Comparison of ENCODE assay signal across 30 cellular contexts in the genomic region with DNA sequence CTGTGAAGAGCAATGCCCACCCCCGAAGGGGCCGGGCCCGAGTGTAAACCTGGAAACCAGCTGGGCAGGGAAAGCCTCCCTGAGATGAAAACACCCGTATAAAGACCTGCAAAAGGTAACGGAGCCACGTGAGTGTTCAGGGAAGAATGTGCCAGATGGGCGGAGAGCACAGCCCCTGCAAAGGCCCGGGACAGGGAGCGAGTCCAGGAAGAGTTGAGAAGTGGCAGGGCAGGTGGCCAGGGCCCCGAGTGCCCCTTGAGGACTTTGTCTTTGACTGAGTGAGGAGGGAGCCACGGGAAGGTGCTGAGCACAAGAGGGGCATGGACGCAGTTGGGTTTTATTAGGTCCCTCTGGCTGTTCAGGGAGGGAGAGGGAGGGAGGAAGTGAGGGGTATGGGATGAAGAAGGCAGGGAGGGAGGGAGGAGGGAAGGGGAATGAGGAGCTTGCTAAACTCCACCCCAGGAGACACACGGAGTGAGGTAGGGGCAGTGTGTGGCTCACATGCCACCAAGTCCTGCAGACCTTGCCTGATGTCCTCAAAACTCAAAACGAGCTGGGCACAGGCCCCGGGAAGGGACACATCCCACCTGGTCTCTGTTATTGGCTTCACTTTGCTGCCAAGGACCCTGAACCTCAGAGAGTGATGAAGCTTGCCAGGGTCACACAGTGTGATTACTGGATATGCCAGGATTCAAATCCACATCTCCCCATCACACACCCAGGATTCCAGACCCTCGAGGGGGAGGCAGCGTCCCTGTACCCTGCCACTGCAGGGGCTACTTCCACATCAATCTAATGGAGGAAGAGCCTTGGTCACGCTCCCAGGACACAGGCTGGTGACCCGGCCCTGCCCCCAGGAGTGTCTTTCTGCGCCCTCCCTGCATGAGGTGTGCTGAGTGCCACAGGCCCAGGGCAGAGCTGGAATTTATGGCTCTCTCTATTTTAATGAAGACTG. TPM values are rescaled to one million over a fixed set of nuclear protein-coding genes. Genes with fewer than 3 reads are reported as not detected.
A peak's percentile ranks its signal among the peaks of the same experiment; 100 is the strongest.
DNase-seq lines count a peak whose midpoint lies in the region; ATAC-seq and TF ChIP-seq lines count a peak whose summit lies in the region.
"Had no signal": no experiment of that assay in that cellular context is flagged by ENCODE, and none has a peak within 500 bp of the region (broad histone marks: within the 10 kb centered on the region; RNA-seq: fewer than 3 reads in every experiment).

No MANE protein-coding gene starts in this region.

- CTCF ChIA-PET in RWPE1 (lab: Yijun Ruan, JAX): no interaction called here

- peaks cover 10% of the 10 kb centered on the region for H3K27me3 Mint-ChIP-seq in activated naive CD8-positive, alpha-beta T cell treated with anti-CD3 and anti-CD28 coated beads, Interleukin-2, amount 10 ng/mL, durations not matched to agents 7 days and 5 days
- no peaks in the 10 kb centered on the region for H3K27me3 Mint-ChIP-seq in activated naive CD8-positive, alpha-beta T cell treated with anti-CD3 and anti-CD28 coated beads, Interleukin-2, amount 50 U/mL, for 24 hours
- H3K27me3 Mint-ChIP-seq: activated CD8-positive, alpha-beta T cell treated with anti-CD3 and anti-CD28 coated beads for 36 hours; activated naive CD8-positive, alpha-beta T cell; CD4-positive, alpha-beta T cell had no signal

- intact Hi-C loops in upper lobe of right lung (cut with DNase I): no loop called here

- H3K4me3 Mint-ChIP-seq in activated naive CD8-positive, alpha-beta T cell treated with anti-CD3 and anti-CD28 coated beads, Interleukin-2, amount 10 ng/mL, durations not matched to agents 7 days and 5 days: no peak overlapping the region
- no peak overlapping the region for H3K4me3 Mint-ChIP-seq in activated naive CD8-positive, alpha-beta T cell treated with anti-CD3 and anti-CD28 coated beads, Interleukin-2, amount 50 U/mL, for 24 hours
- H3K4me3 Mint-ChIP-seq: activated CD8-positive, alpha-beta T cell treated with anti-CD3 and anti-CD28 coated beads for 36 hours; activated naive CD8-positive, alpha-beta T cell; CD4-positive, alpha-beta T cell; effector memory CD8-positive, alpha-beta T cell; HFFc6; immature natural killer cell; stimulated activated naive B cell treated with anti-CD40 and anti-IgM and Interleukin-4, amounts not matched to agents 10 μg/mL and 1 μg/mL and 100 μg/mL, for 72 hours; T-helper 2 cell treated with Interferon-gamma antibody and Interleukin-4, amounts not matched to agents 5 μg/mL and 100 μg/mL, for 36 hours had no signal

- no peaks in the 10 kb centered on the region for H3K36me3 Mint-ChIP-seq in activated naive CD8-positive, alpha-beta T cell treated with anti-CD3 and anti-CD28 coated beads, Interleukin-2, amount 10 ng/mL, durations not matched to agents 7 days and 5 days
- H3K36me3 Mint-ChIP-seq in activated naive CD8-positive, alpha-beta T cell treated with anti-CD3 and anti-CD28 coated beads, Interleukin-2, amount 50 U/mL, for 24 hours (ENCODE audit: low read depth): no peaks in the 10 kb centered on the region
- H3K36me3 Mint-ChIP-seq: activated naive CD8-positive, alpha-beta T cell; immature natural killer cell; stimulated activated naive B cell treated with anti-CD40 and anti-IgM and Interleukin-4, amounts not matched to agents 10 μg/mL and 1 μg/mL and 100 μg/mL, for 72 hours had no signal

- ATAC-seq in activated naive CD8-positive, alpha-beta T cell treated with anti-CD3 and anti-CD28 coated beads, Interleukin-2, amount 10 ng/mL, durations not matched to agents 7 days and 5 days (ENCODE audit: low read depth): no peak
- no peak for ATAC-seq in activated naive CD8-positive, alpha-beta T cell treated with anti-CD3 and anti-CD28 coated beads, Interleukin-2, amount 50 U/mL, for 24 hours
- no peak for ATAC-seq in lung (ENCODE audit: insufficient read depth, low FRiP score)
- peak; percentile 72 for ATAC-seq in upper lobe of right lung
- ATAC-seq in HG02763 (IDR thresholded peaks at IDR 0.05; ENCODE audit: unreplicated experiment): no peak
- ATAC-seq: activated CD8-positive, alpha-beta T cell treated with anti-CD3 and anti-CD28 coated beads for 36 hours; effector memory CD8-positive, alpha-beta T cell; left lobe of liver; PC-3; psoas muscle; stimulated activated naive B cell treated with anti-CD40 and anti-IgM and Interleukin-4, amounts not matched to agents 10 μg/mL and 1 μg/mL and 100 μg/mL, for 72 hours had no signal

- no peaks in the 10 kb centered on the region for H3K4me1 Mint-ChIP-seq in activated naive CD8-positive, alpha-beta T cell treated with anti-CD3 and anti-CD28 coated beads, Interleukin-2, amount 10 ng/mL, durations not matched to agents 7 days and 5 days
- H3K4me1 Mint-ChIP-seq in activated naive CD8-positive, alpha-beta T cell treated with anti-CD3 and anti-CD28 coated beads, Interleukin-2, amount 50 U/mL, for 24 hours: no peaks in the 10 kb centered on the region
- H3K4me1 Mint-ChIP-seq: immature natural killer cell had no signal

- H3K4me3 ChIP-seq in Peyer's patch: no peak overlapping the region
- no peak overlapping the region for H3K4me3 ChIP-seq in lung
- no peak overlapping the region for H3K4me3 ChIP-seq in upper lobe of right lung
- H3K4me3 ChIP-seq: ascending aorta, psoas muscle, suprapubic skin had no signal

- TF ChIP-seq CTCF in Peyer's patch (IDR thresholded peaks at IDR 0.05) (no peak), lung (IDR thresholded peaks at IDR 0.05; ENCODE audit: control extremely low read depth, extremely low read depth) (no peak), upper lobe of right lung (IDR thresholded peaks at IDR 0.05) (no peak), RWPE1 (conservative IDR thresholded peaks at IDR 0.05; ENCODE audit: low read depth) (no peak)

- WGBS in lung, 2 donors: 61 to 75% methylated on average over 20 of the region's 20 CpGs

- H3K36me3 ChIP-seq in Peyer's patch (no peaks in the 10 kb centered on the region), lung (ENCODE audit: control insufficient read depth in 2 of 2, insufficient read depth in 2 of 2, low read length in 2 of 2) (no peaks in the 10 kb centered on the region), upper lobe of right lung (no peaks in the 10 kb centered on the region)
- H3K36me3 ChIP-seq: ascending aorta, neutrophil, suprapubic skin had no signal

- TF ChIP-seq POLR2A in Peyer's patch (IDR thresholded peaks at IDR 0.05): no peak

- H3K9me3 Mint-ChIP-seq in activated naive CD8-positive, alpha-beta T cell treated with anti-CD3 and anti-CD28 coated beads, Interleukin-2, amount 10 ng/mL, durations not matched to agents 7 days and 5 days: no peaks in the 10 kb centered on the region
- H3K9me3 Mint-ChIP-seq in activated naive CD8-positive, alpha-beta T cell treated with anti-CD3 and anti-CD28 coated beads, Interleukin-2, amount 50 U/mL, for 24 hours: no peaks in the 10 kb centered on the region
- H3K9me3 Mint-ChIP-seq: activated CD8-positive, alpha-beta T cell treated with anti-CD3 and anti-CD28 coated beads for 36 hours; CD4-positive, alpha-beta T cell; effector memory CD8-positive, alpha-beta T cell; HFFc6; immature natural killer cell; stimulated activated naive B cell treated with anti-CD40 and anti-IgM and Interleukin-4, amounts not matched to agents 10 μg/mL and 1 μg/mL and 100 μg/mL, for 72 hours; T-helper 2 cell treated with Interferon-gamma antibody and Interleukin-4, amounts not matched to agents 5 μg/mL and 100 μg/mL, for 36 hours had no signal

- H3K9me3 ChIP-seq in Peyer's patch: no peaks in the 10 kb centered on the region
- H3K9me3 ChIP-seq in lung (ENCODE audit: control insufficient read depth in 2 of 2, insufficient read depth in 1 of 2, low read length in 1 of 2): no peaks in the 10 kb centered on the region
- H3K9me3 ChIP-seq in upper lobe of right lung: no peaks in the 10 kb centered on the region
- H3K9me3 ChIP-seq: ascending aorta, neutrophil, psoas muscle, suprapubic skin had no signal

- DNase-seq in activated naive CD8-positive, alpha-beta T cell treated with anti-CD3 and anti-CD28 coated beads, Interleukin-2, amount 10 ng/mL, durations not matched to agents 7 days and 5 days: peak; percentile 22
- no peak for DNase-seq in activated naive CD8-positive, alpha-beta T cell treated with anti-CD3 and anti-CD28 coated beads, Interleukin-2, amount 50 U/mL, for 24 hours
- DNase-seq in Peyer's patch: peak in 2 of 3 donors; percentile 28 to 31
- peak; percentile 66 for DNase-seq in lung (ENCODE audit: low spot score)
- peak; percentile 84 for DNase-seq in upper lobe of right lung
- no peak for DNase-seq in RWPE1 (ENCODE audit: low spot score)
- DNase-seq: activated CD8-positive, alpha-beta T cell treated with anti-CD3 and anti-CD28 coated beads for 36 hours; AML-193; CD4-positive, alpha-beta T cell; cortex of kidney; effector memory CD8-positive, alpha-beta T cell; erythroblast; GOT3; HFFc6; immature natural killer cell; NCI-H1694; NCI-H2171 treated with DMSO at 0.1 percent for 48 hours; NCI-H510A; NK-92 treated with Interleukin-12 subunit alpha and Interleukin-12 subunit beta, amount 100 ng/mL, for 24 hours; PC-3; psoas muscle; SIG-M5; stimulated activated naive B cell treated with anti-CD40 and anti-IgM and Interleukin-4, amounts not matched to agents 10 μg/mL and 1 μg/mL and 100 μg/mL, for 72 hours had no signal

- no peak overlapping the region for H3K27ac Mint-ChIP-seq in activated naive CD8-positive, alpha-beta T cell treated with anti-CD3 and anti-CD28 coated beads, Interleukin-2, amount 10 ng/mL, durations not matched to agents 7 days and 5 days
- no peak overlapping the region for H3K27ac Mint-ChIP-seq in activated naive CD8-positive, alpha-beta T cell treated with anti-CD3 and anti-CD28 coated beads, Interleukin-2, amount 50 U/mL, for 24 hours
- H3K27ac Mint-ChIP-seq: activated CD8-positive, alpha-beta T cell treated with anti-CD3 and anti-CD28 coated beads for 36 hours; activated naive CD8-positive, alpha-beta T cell; CD4-positive, alpha-beta T cell; HFFc6; immature natural killer cell; stimulated activated naive B cell treated with anti-CD40 and anti-IgM and Interleukin-4, amounts not matched to agents 10 μg/mL and 1 μg/mL and 100 μg/mL, for 72 hours; T-helper 2 cell treated with Interferon-gamma antibody and Interleukin-4, amounts not matched to agents 5 μg/mL and 100 μg/mL, for 36 hours had no signal

- POLR2A ChIA-PET in activated naive CD8-positive, alpha-beta T cell treated with anti-CD3 and anti-CD28 coated beads, Interleukin-2, amount 10 ng/mL, durations not matched to agents 7 days and 5 days (lab: Charles Lee): no interaction called here
- POLR2A ChIA-PET in RWPE1 (lab: Yijun Ruan, JAX; ENCODE audit: low non-redundant PET): no interaction called here

- H3K27ac ChIP-seq in Peyer's patch (no peak overlapping the region), lung (ENCODE audit: low read depth in 1 of 2, low read length in 1 of 2) (no peak overlapping the region), upper lobe of right lung (no peak overlapping the region), RWPE1 (no peak overlapping the region)
- H3K27ac ChIP-seq: ascending aorta, neutrophil, psoas muscle, suprapubic skin had no signal

- H3K27me3 ChIP-seq in Peyer's patch (no peaks in the 10 kb centered on the region), lung (ENCODE audit: control insufficient read depth, insufficient read depth) (no peaks in the 10 kb centered on the region), upper lobe of right lung (no peaks in the 10 kb centered on the region)
- H3K27me3 ChIP-seq: ascending aorta had no signal

- H3K4me1 ChIP-seq in Peyer's patch (no peaks in the 10 kb centered on the region), lung (ENCODE audit: control insufficient read depth in 2 of 2, insufficient read depth in 2 of 2, low read length in 2 of 2) (no peaks in the 10 kb centered on the region), upper lobe of right lung (no peaks in the 10 kb centered on the region)
- H3K4me1 ChIP-seq: ascending aorta, psoas muscle, suprapubic skin had no signal

RNA-seq across cellular contexts. Expression of gene IQSEC1, which starts 49.1 kb away (rescaled TPM):
- 10 to 100 TPM; 59.5 to 64.6 TPM for total RNA-seq in activated naive CD8-positive, alpha-beta T cell treated with anti-CD3 and anti-CD28 coated beads, Interleukin-2, amount 10 ng/mL, durations not matched to agents 7 days and 5 days
- 10 to 100 TPM; 13.7 to 59.4 (median 35.5) TPM for total RNA-seq in Peyer's patch
- 10 to 100 TPM; 34.2 to 69.1 TPM for total RNA-seq in lung
- 10 to 100 TPM; 13.9 to 28.0 TPM for polyA plus RNA-seq in lung
- 61.6 TPM for total RNA-seq in upper lobe of right lung

Comparison
In these comparisons a context has a peak if more than half of its experiments do, and no peak if none do; other contexts are left out.
1. DNase-seq: peak in activated naive CD8-positive, alpha-beta T cell treated with anti-CD3 and anti-CD28 coated beads, Interleukin-2, amount 10 ng/mL, durations not matched to agents 7 days and 5 days (single experiment), Peyer's patch (2 of 3), lung (single experiment) and upper lobe of right lung (single experiment); none in activated naive CD8-positive, alpha-beta T cell treated with anti-CD3 and anti-CD28 coated beads, Interleukin-2, amount 50 U/mL, for 24 hours (single experiment) and RWPE1 (single experiment).